17 cellular contexts compared by ENCODE assay signal in the genomic region with DNA sequence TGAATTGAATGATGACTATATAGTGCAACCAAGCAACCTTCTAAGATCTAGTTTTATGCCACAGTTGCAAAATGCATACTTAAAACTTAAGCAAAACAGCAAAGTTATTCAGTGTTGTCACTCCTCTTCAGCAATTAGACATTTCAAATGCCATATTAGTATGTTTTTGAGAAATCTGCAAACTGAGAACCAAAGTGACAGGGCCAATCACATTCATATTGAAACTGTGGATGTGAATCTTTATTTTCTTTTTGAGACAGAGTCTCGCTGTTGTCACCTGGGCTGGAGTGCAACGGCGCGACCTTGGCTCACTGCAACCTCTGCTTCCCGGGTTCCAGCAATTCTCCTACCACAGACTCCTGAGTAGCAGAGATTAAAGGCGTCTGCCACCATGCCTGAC.
DNase-seq lines count a peak whose midpoint lies in the region; ATAC-seq and TF ChIP-seq lines count a peak whose summit lies in the region.
"Had no signal": no experiment of that assay in that cellular context is flagged by ENCODE, and none has a peak within 500 bp of the region (broad histone marks: within the 10 kb centered on the region; RNA-seq: fewer than 3 reads in every experiment).

No MANE protein-coding gene starts in this region.

- no peaks in the 10 kb centered on the region for H3K27me3 ChIP-seq in transverse colon
- H3K27me3 ChIP-seq in hepatocyte: no peaks in the 10 kb centered on the region
- H3K27me3 ChIP-seq in Caco-2 (replicated peaks; ENCODE audit: control insufficient read depth, insufficient read depth, low read length): no peaks in the 10 kb centered on the region
- H3K27me3 ChIP-seq: BE2C had no signal

- H3K4me1 ChIP-seq in transverse colon (peaks cover 0 to 5% (median 0%) of the 10 kb centered on the region in 4 donors), hepatocyte (ENCODE audit: insufficient read depth) (no peaks in the 10 kb centered on the region), Caco-2 (no peaks in the 10 kb centered on the region)
- H3K4me1 ChIP-seq: BE2C had no signal

- H3K9me3 Mint-ChIP-seq in Caco-2 (ENCODE audit: unreplicated experiment): no peaks in the 10 kb centered on the region
- H3K9me3 Mint-ChIP-seq: WTC11 had no signal

- TF ChIP-seq CTCF in GM13976 (IDR thresholded peaks at IDR 0.05; ENCODE audit: borderline replicate concordance, control extremely low read depth, extremely low read depth, insufficient read depth, missing control alignments) (no peak), transverse colon (IDR thresholded peaks at IDR 0.05) (no peak), hepatocyte (IDR thresholded peaks at IDR 0.05; ENCODE audit: poor library complexity) (no peak), Caco-2 (IDR thresholded peaks at IDR 0.05; ENCODE audit: insufficient read depth in 1 of 2, low read depth in 1 of 2, low read length in 1 of 2, severe bottlenecking in 1 of 2, unreplicated experiment in 1 of 2) (no peak)

- no peak for TF ChIP-seq POLR2A in transverse colon (IDR thresholded peaks at IDR 0.05)

- peak; percentile 4 for DNase-seq in GM13976 (ENCODE audit: low spot score)
- DNase-seq in kidney glomerular epithelial cell (lab: John Stamatoyannopoulos, UW): no peak
- DNase-seq in transverse colon: no peak
- DNase-seq in hepatocyte (ENCODE audit: low spot score): no peak
- no peak for DNase-seq in Caco-2
- DNase-seq: activated gamma-delta T cell treated with Interleukin-2 at 50 U/mL for 16 hours, BE2C, NCI-H187, NCI-H526 had no signal

- H3K79me2 ChIP-seq in hepatocyte: no peaks in the 10 kb centered on the region

- no peak for TF ChIP-seq EP300 in transverse colon (IDR thresholded peaks at IDR 0.05; ENCODE audit: low read depth)

- no peaks in the 10 kb centered on the region for H3K9me3 ChIP-seq in transverse colon
- H3K9me3 ChIP-seq in hepatocyte (ENCODE audit: low read depth): no peaks in the 10 kb centered on the region
- no peaks in the 10 kb centered on the region for H3K9me3 ChIP-seq in Caco-2
- H3K9me3 ChIP-seq: BE2C, thoracic aorta had no signal

- H3K27me3 Mint-ChIP-seq in Caco-2 (ENCODE audit: insufficient read depth, unreplicated experiment): no peaks in the 10 kb centered on the region

- H3K27ac ChIP-seq in transverse colon: no peak overlapping the region
- no peak overlapping the region for H3K27ac ChIP-seq in hepatocyte
- H3K27ac ChIP-seq: thoracic aorta had no signal

- in situ Hi-C loops in GM13976 (cut with MboI; ENCODE audit: low sequenced_read_pairs, unreplicated experiment) (no loop called here), transverse colon (cut with MboI; ENCODE audit: low pct_ligation_motif_present in 1 of 4, low pct_unique_long_range_greater_than_20kb in 1 of 4, low sequenced_read_pairs in 3 of 4) (no loop called here)

- POLR2A ChIA-PET in Caco-2 (lab: Charles Lee): no interaction called here

- ATAC-seq in GM18520 (IDR thresholded peaks at IDR 0.05; ENCODE audit: unreplicated experiment) (peak; percentile 59), GM21723 (IDR thresholded peaks at IDR 0.05; ENCODE audit: unreplicated experiment) (peak; percentile 69), HG03520 (IDR thresholded peaks at IDR 0.05; ENCODE audit: unreplicated experiment) (peak; percentile 62)
- ATAC-seq: left lobe of liver, Panc1, WTC11 had no signal

- no peaks in the 10 kb centered on the region for H3K9me2 ChIP-seq in hepatocyte (replicated peaks; ENCODE audit: insufficient read depth)

- no peak overlapping the region for H2AFZ ChIP-seq in hepatocyte

- H3K36me3 ChIP-seq in transverse colon (no peaks in the 10 kb centered on the region), hepatocyte (replicated peaks; ENCODE audit: insufficient read depth, low read depth) (no peaks in the 10 kb centered on the region), Caco-2 (ENCODE audit: control insufficient read depth, insufficient read depth, low read length) (no peaks in the 10 kb centered on the region)
- H3K36me3 ChIP-seq: BE2C, thoracic aorta had no signal

- H3K4me2 ChIP-seq in hepatocyte: no peak overlapping the region

- no peaks in the 10 kb centered on the region for H3K36me3 Mint-ChIP-seq in Caco-2 (ENCODE audit: insufficient read depth, unreplicated experiment)
- H3K36me3 Mint-ChIP-seq: brain, WTC11 had no signal

- H3K4me1 Mint-ChIP-seq in Caco-2 (ENCODE audit: low read depth, unreplicated experiment): no peaks in the 10 kb centered on the region

- CTCF ChIA-PET in Caco-2 (lab: Charles Lee): no interaction called here

- no peak overlapping the region for H3K27ac Mint-ChIP-seq in Caco-2 (ENCODE audit: unreplicated experiment)
- H3K27ac Mint-ChIP-seq: WTC11 had no signal

- no peak overlapping the region for H3K4me3 ChIP-seq in transverse colon
- no peak overlapping the region for H3K4me3 ChIP-seq in hepatocyte
- H3K4me3 ChIP-seq in Caco-2 (ENCODE audit: low read depth, low read length): no peak overlapping the region
- H3K4me3 ChIP-seq: thoracic aorta had no signal

- H4K20me1 ChIP-seq in hepatocyte (ENCODE audit: insufficient read depth, poor library complexity, severe bottlenecking): no peaks in the 10 kb centered on the region

- BruUV-seq in Caco-2 (replicated peaks; lab: Mats Ljungman, UMichigan): no TSS peak

- intact Hi-C loops in transverse colon (cut with DNase I; ENCODE audit: low total_unique reads) (no loop called here), Caco-2 (cut with micrococcal nuclease; ENCODE audit: unreplicated experiment) (no loop called here)

- 73 to 100% methylated on average over 2 to 6 of the region's 6 CpGs for WGBS in transverse colon (ENCODE audit: low coverage in 1 of 2), 2 donors
- 93% methylated on average over 6 of the region's 6 CpGs for WGBS in hepatocyte (ENCODE audit: low lambda C conversion rate, missing lambda C conversion rate)

- H3K4me3 Mint-ChIP-seq in Caco-2 (ENCODE audit: unreplicated experiment): no peak overlapping the region
- H3K4me3 Mint-ChIP-seq: brain, WTC11 had no signal
